ENCODE assay signal across 13 cellular contexts in the genomic region with DNA sequence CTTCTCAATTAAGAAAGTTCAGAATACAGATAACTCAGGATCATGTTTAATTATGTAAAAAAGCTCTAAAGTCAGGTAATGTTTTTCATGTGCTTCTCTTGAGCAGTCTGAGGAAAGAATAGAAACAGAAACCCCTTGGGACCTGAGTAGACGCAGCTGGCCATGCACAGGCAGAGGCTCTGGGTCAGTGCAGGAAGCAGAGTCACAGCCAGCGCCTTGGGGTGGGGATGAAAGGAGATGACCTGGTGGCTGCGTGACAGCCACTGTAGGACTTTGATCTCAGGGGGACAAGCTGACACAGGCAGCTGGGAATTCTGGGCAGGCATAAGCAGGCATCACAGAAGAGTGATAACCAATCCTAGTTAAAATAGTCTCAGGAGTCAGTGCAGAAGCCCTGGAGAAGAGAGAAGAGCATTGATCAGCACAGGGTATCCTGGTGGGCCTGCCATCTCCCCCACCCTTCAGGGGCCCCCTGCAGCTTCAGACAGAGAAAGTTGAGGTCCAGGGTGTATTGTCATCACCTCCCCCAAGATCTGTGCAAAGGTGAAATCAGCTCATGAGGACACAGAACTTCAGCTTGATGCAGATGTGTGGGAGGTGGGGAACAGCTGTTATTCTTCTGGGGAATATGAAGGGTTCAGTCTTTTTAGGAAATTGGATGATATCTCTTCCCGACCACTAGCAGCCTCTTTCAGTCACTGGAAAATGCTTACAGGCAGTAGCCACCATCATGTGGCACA. TPM values are rescaled to one million over a fixed set of nuclear protein-coding genes. Genes with fewer than 3 reads are reported as not detected.
A peak's percentile ranks its signal among the peaks of the same experiment; 100 is the strongest.
DNase-seq lines count a peak whose midpoint lies in the region; ATAC-seq and TF ChIP-seq lines count a peak whose summit lies in the region.
"Had no signal": no experiment of that assay in that cellular context is flagged by ENCODE, and none has a peak within 500 bp of the region (broad histone marks: within the 10 kb centered on the region; RNA-seq: fewer than 3 reads in every experiment).

No MANE protein-coding gene starts in this region.

- peaks cover 1 to 3% (median 1%) of the 10 kb centered on the region in 3 donors for H3K27me3 Mint-ChIP-seq in CD14-positive monocyte (ENCODE audit: low read depth in 3 of 3)
- peaks cover 27% of the 10 kb centered on the region for H3K27me3 Mint-ChIP-seq in T-helper 2 cell treated with Interferon-gamma antibody and Interleukin-4, amounts not matched to agents 5 μg/mL and 100 μg/mL, for 36 hours (ENCODE audit: low read depth)

- H3K27me3 ChIP-seq in A673 (replicated peaks; ENCODE audit: insufficient read depth, low read depth, low read length, poor library complexity), result peaks cover 17% of the 10 kb centered on the region
- H3K27me3 ChIP-seq in right cardiac atrium (ENCODE audit: control insufficient read depth, insufficient read depth), result no peaks in the 10 kb centered on the region
- H3K27me3 ChIP-seq: esophagus squamous epithelium, vagina had no signal

- H3K4me1 Mint-ChIP-seq in CD14-positive monocyte, result peaks cover 33% of the 10 kb centered on the region
- H3K4me1 Mint-ChIP-seq in T-helper 2 cell treated with Interferon-gamma antibody and Interleukin-4, amounts not matched to agents 5 μg/mL and 100 μg/mL, for 36 hours (ENCODE audit: low read depth), result peaks cover 33% of the 10 kb centered on the region
- H3K4me1 Mint-ChIP-seq: WTC11 had no signal

- POLR2A ChIA-PET in A673 (lab: Charles Lee; ENCODE audit: low non-redundant PET), result no interaction called here

- WGBS in right cardiac atrium, result 39% methylated on average over 4 of the region's 4 CpGs

- no peak overlapping the region for H3K4me3 Mint-ChIP-seq in CD14-positive monocyte
- peak overlapping the region; percentile 67 for H3K4me3 Mint-ChIP-seq in T-helper 2 cell treated with Interferon-gamma antibody and Interleukin-4, amounts not matched to agents 5 μg/mL and 100 μg/mL, for 36 hours
- H3K4me3 Mint-ChIP-seq: WTC11 had no signal

- peaks cover 0 to 12% (median 2%) of the 10 kb centered on the region in 7 donors for H3K9me3 Mint-ChIP-seq in CD14-positive monocyte
- peaks cover 10% of the 10 kb centered on the region for H3K9me3 Mint-ChIP-seq in T-helper 2 cell treated with Interferon-gamma antibody and Interleukin-4, amounts not matched to agents 5 μg/mL and 100 μg/mL, for 36 hours
- H3K9me3 Mint-ChIP-seq: WTC11 had no signal

- TF ChIP-seq POLR2A in GM19193 (IDR thresholded peaks at IDR 0.05; ENCODE audit: extremely low read depth, insufficient read depth, insufficient read length), result peak; percentile 14

- ATAC-seq in HG03045 (IDR thresholded peaks at IDR 0.05; ENCODE audit: unreplicated experiment) (peak; percentile 77), right cardiac atrium (no peak)
- ATAC-seq: left colon, WTC11 had no signal

- CTCF ChIA-PET in A673 (lab: Charles Lee), result no interaction called here

- H3K4me1 ChIP-seq in A673 (ENCODE audit: insufficient read depth, low read length, poor library complexity, severe bottlenecking), result no peaks in the 10 kb centered on the region
- no peaks in the 10 kb centered on the region for H3K4me1 ChIP-seq in right cardiac atrium (ENCODE audit: control insufficient read depth, insufficient read depth, low read length)
- H3K4me1 ChIP-seq: esophagus squamous epithelium, vagina had no signal

- peaks cover 57 to 69% of the 10 kb centered on the region in 2 donors for H3K36me3 Mint-ChIP-seq in CD14-positive monocyte
- peaks cover 26% of the 10 kb centered on the region for H3K36me3 Mint-ChIP-seq in T-helper 2 cell treated with Interferon-gamma antibody and Interleukin-4, amounts not matched to agents 5 μg/mL and 100 μg/mL, for 36 hours (ENCODE audit: low read depth)
- H3K36me3 Mint-ChIP-seq: WTC11 had no signal

- intact Hi-C loops in CD14-positive monocyte (cut with micrococcal nuclease), result no loop called here
- intact Hi-C loops in A673 (cut with micrococcal nuclease; ENCODE audit: unreplicated experiment), result loop anchor here (5.0 kb wide), 1 partner anchor 102 kb away; the partner anchor contains the start of gene HLA-DQB2
- intact Hi-C loops in right cardiac atrium (cut with DNase I), result no loop called here

- no peaks in the 10 kb centered on the region for H3K36me3 ChIP-seq in A673 (ENCODE audit: insufficient read depth, low read length, poor library complexity, severe bottlenecking)
- H3K36me3 ChIP-seq: esophagus squamous epithelium, vagina had no signal

- H3K4me3 ChIP-seq in A673 (ENCODE audit: low read depth, low read length, poor library complexity, severe bottlenecking) (no peak overlapping the region), right cardiac atrium (ENCODE audit: low read length) (no peak overlapping the region)
- H3K4me3 ChIP-seq: esophagus squamous epithelium, vagina had no signal

- no peak overlapping the region for H3K27ac ChIP-seq in A673 (ENCODE audit: low read depth, low read length, poor library complexity, severe bottlenecking)
- H3K27ac ChIP-seq in right cardiac atrium (ENCODE audit: low read length), result no peak overlapping the region
- H3K27ac ChIP-seq: esophagus squamous epithelium, vagina had no signal

- TF ChIP-seq CTCF in CD14-positive monocyte (IDR thresholded peaks at IDR 0.05), result no peak
- TF ChIP-seq CTCF in A673 (conservative IDR thresholded peaks at IDR 0.05; ENCODE audit: low read depth, low read length), result no peak

- peak overlapping the region in 4 of 7 donors; percentile 1 to 72 (median 54) for H3K27ac Mint-ChIP-seq in CD14-positive monocyte
- peak overlapping the region; percentile 77 for H3K27ac Mint-ChIP-seq in T-helper 2 cell treated with Interferon-gamma antibody and Interleukin-4, amounts not matched to agents 5 μg/mL and 100 μg/mL, for 36 hours
- H3K27ac Mint-ChIP-seq: WTC11 had no signal

- no TSS peak for BruUV-seq in A673 (replicated peaks; lab: Mats Ljungman, UMichigan)

- DNase-seq in CD14-positive monocyte (ENCODE audit: low spot score), result no peak
- no peak for DNase-seq in T-helper 2 cell treated with Interferon-gamma antibody and Interleukin-4, amounts not matched to agents 5 μg/mL and 100 μg/mL, for 36 hours (ENCODE audit: low spot score)
- no peak for DNase-seq in A673 (ENCODE audit: low spot score)
- no peak for DNase-seq in HCEC 1CT
- no peak for DNase-seq in right cardiac atrium
- DNase-seq in occipital lobe (lab: John Stamatoyannopoulos, UW), result no peak
- DNase-seq: esophagus squamous epithelium; stimulated activated CD4-positive, alpha-beta T cell treated with anti-CD3 and anti-CD28 coated beads, Interleukin-4, amount 100 ng/mL, for 1 hour had no signal

- H3K9me3 ChIP-seq in A673 (ENCODE audit: low read depth, low read length, poor library complexity, severe bottlenecking) (no peaks in the 10 kb centered on the region), right cardiac atrium (ENCODE audit: control insufficient read depth, low read length) (no peaks in the 10 kb centered on the region)
- H3K9me3 ChIP-seq: esophagus squamous epithelium, vagina had no signal

RNA-seq across cellular contexts. Expression of gene HLA-DQB1, which starts 6.4 kb away (rescaled TPM):
- polyA plus RNA-seq in CD14-positive monocyte, result 100 to 1,000 TPM; 246 to 638 TPM
- total RNA-seq in A673 (2021), result not detected in 2 replicates
- 10 to 100 TPM in 3 of 4 donors, 1 to 10 TPM in 1; 5.7 to 15.0 (median 14.8) TPM for total RNA-seq in right cardiac atrium
- polyA plus RNA-seq in right cardiac atrium, result 19.8 TPM
- total RNA-seq in occipital lobe, result 0.16 TPM

RNA-seq across cellular contexts. Expression of gene HLA-DQA1, which starts 22.8 kb away (rescaled TPM):
- polyA plus RNA-seq in CD14-positive monocyte (100 to 1,000 TPM in 1 of 2 donors, 10 to 100 TPM in 1; 98.1 to 191 TPM), right cardiac atrium (6.0 TPM)
- total RNA-seq in A673 (2021) (not detected in 2 replicates), right cardiac atrium (10 to 100 TPM in 2 of 4 donors, 1 to 10 TPM in 2; 6.5 to 18.4 (median 8.9) TPM), occipital lobe (0.16 TPM)
